ENCODE assay signal across 23 cellular contexts in the genomic region with DNA sequence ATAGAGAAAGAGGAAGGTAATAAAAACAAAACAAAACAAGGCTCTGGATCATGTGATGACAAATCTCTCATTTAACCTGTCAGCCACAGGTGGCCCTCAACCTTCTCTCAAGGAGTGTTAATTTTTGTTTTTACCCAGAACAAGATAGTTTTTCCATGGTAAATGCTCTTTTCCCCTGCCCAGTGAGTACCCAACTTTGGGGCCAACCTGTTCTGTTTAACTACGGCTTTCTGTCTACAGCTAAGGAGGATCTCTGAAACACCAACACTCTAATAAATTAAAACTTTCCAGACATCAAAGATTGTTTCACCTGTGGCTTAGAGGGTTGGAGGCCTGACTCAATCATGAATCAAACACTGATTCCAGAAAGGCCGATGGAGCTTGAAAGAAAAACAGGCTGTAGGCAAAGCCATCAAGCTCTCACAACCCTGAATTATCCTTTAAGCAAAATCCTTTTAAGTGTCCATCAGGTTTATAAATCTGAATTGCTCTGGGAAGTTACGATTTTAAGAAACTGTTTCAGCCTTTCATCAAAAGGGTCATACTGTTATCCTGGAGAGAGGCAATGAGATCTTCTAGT.
"Had no signal": no experiment of that assay in that cellular context is flagged by ENCODE, and none has a peak within 500 bp of the region (broad histone marks: within the 10 kb centered on the region; RNA-seq: fewer than 3 reads in every experiment).

No MANE protein-coding gene starts in this region.

- DNase-seq: activated B cell treated with CpG ODN at 0.5 μM for 24 hours; activated CD4-positive, alpha-beta T cell treated with anti-CD3 and anti-CD28 coated beads for 1 hour; activated CD4-positive, alpha-beta T cell treated with anti-CD3 and anti-CD28 coated beads, Interleukin-2, amount 10 ng/mL, durations not matched to agents 24 days and 14 days; activated CD4-positive, alpha-beta T cell treated with anti-CD3 and anti-CD28 coated beads, Interleukin-2, amount 50 U/mL, for 48 hours; activated CD8-positive, alpha-beta memory T cell treated with anti-CD3 and anti-CD28 coated beads, Interleukin-2, amount 10 ng/mL, durations not matched to agents 7 days and 5 days; activated effector memory CD4-positive, alpha-beta T cell treated with anti-CD3 and anti-CD28 coated beads, Interleukin-2, amount 50 U/mL, for 16 hours; activated naive CD4-positive, alpha-beta T cell treated with Interleukin-2 at 50 U/mL for 16 hours; activated naive CD8-positive, alpha-beta T cell treated with anti-CD3 and anti-CD28 coated beads, Interleukin-2, amount 50 U/mL, for 24 hours; activated T-cell treated with anti-CD3 and anti-CD28 coated beads, Interleukin-2, amount 50 U/mL, for 4 hours; amniotic stem cell; Kasumi-1; KBM-7; NCI-H1105 treated with DMSO at 0.1 percent for 48 hours; NCI-H1436 treated with DMSO at 0.1 percent for 48 hours; NCI-H187; NCI-H2081; NCI-H226; NCI-H69; SIG-M5; T-helper 17 cell; T-helper 9 cell had no signal

- ATAC-seq: activated CD8-positive, alpha-beta memory T cell treated with anti-CD3 and anti-CD28 coated beads, Interleukin-2, amount 10 ng/mL, durations not matched to agents 7 days and 5 days; activated naive CD4-positive, alpha-beta T cell treated with anti-CD3 and anti-CD28 coated beads, Interleukin-2, amount 50 U/mL, for 72 hours; activated naive CD8-positive, alpha-beta T cell treated with anti-CD3 and anti-CD28 coated beads, Interleukin-2, amount 50 U/mL, for 24 hours; activated T-cell treated with anti-CD3 and anti-CD28 coated beads, Interleukin-2, amount 50 U/mL, for 4 hours; T-helper 17 cell had no signal

- H3K27ac ChIP-seq: ascending aorta had no signal

- H3K4me1 ChIP-seq: ascending aorta had no signal

- H3K4me3 ChIP-seq: ascending aorta had no signal

- H3K27me3 ChIP-seq: ascending aorta had no signal

- H3K9me3 ChIP-seq: ascending aorta had no signal

- H3K36me3 ChIP-seq: ascending aorta had no signal
